ENCODE assay signal across 8 cellular contexts in the genomic region with DNA sequence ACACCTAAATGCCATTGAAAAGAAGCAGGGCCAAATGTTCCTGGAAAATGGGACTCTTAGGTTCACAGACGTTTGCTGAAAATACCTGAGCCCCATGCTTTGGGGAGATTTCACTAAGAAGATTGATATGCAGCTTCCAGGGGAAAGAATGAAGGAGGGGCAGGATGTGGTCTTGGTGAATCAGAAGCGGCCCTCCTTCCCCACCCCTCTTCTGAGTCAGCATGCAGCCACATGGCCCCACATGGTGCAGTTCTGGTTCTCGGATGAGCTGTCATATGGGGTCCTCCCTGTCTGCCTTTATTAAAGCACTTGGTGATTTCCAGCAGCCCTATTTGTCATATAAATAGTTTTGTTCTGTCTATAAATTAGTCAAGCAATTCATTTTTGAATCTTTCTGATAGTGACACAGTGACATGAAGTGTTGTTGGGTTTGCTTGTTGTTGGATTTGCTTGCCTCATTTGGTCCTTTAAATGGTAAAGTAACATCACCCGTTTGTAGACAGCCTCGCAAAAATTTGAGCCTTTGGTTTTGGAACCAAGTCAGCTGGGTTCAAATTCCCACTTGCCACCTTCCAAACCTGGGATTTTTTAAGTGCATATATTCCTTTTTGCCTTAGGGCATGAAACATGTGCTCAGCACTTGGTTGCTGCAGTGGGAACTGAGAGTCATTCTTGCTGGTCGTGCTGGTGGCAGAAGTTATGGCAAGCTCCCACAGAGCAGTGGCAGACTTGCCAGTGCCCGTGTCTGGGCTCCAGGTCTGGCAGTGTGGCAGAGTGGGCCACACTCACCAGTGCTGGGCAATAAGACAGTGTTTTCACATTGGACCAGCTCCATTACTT.
DNase-seq lines count a peak whose midpoint lies in the region; ATAC-seq and TF ChIP-seq lines count a peak whose summit lies in the region.

No MANE protein-coding gene starts in this region.

- ATAC-seq in GM18502 (IDR thresholded peaks at IDR 0.05; ENCODE audit: poor library complexity, unreplicated experiment) (peak; percentile 99), HG02759 (IDR thresholded peaks at IDR 0.05; ENCODE audit: unreplicated experiment) (peak; percentile 100)

- H3K4me3 Mint-ChIP-seq in activated T-cell treated with anti-CD3 and anti-CD28 coated beads, Interleukin-2, amount 50 U/mL, for 24 hours, result peak overlapping the region; percentile 53
- H3K4me3 Mint-ChIP-seq in endothelial cell (ENCODE audit: unreplicated experiment), result no peak overlapping the region

- H3K9me3 Mint-ChIP-seq in activated T-cell treated with anti-CD3 and anti-CD28 coated beads, Interleukin-2, amount 50 U/mL, for 24 hours, result peaks cover 14% of the 10 kb centered on the region
- H3K9me3 Mint-ChIP-seq in endothelial cell (ENCODE audit: unreplicated experiment), result no peaks in the 10 kb centered on the region

- H3K4me1 Mint-ChIP-seq in activated T-cell treated with anti-CD3 and anti-CD28 coated beads, Interleukin-2, amount 50 U/mL, for 24 hours (ENCODE audit: low read depth), result peaks cover 32% of the 10 kb centered on the region
- H3K4me1 Mint-ChIP-seq in endothelial cell (ENCODE audit: unreplicated experiment), result no peaks in the 10 kb centered on the region

- DNase-seq in NOMO-1 treated with dmso at 0.1 percent for 144 hours (lab: John Stamatoyannopoulos, UW; ENCODE audit: unreplicated experiment) (peak; percentile 84), iPS-NIHi7 (ENCODE audit: extremely low spot score) (peak; percentile 60), endothelial cell (ENCODE audit: low spot score) (no peak), cerebellar cortex (ENCODE audit: low spot score) (no peak)
- DNase-seq in activated T-cell treated with anti-CD3 and anti-CD28 coated beads, Interleukin-2, amount 50 U/mL, for 24 hours, result peak; percentile 83
- DNase-seq in stimulated activated CD8-positive, alpha-beta memory T cell treated with anti-CD3 and anti-CD28 coated beads, Interleukin-7, amount 100 ng/mL, for 24 hours (ENCODE audit: low read depth), result peak; percentile 67

- TF ChIP-seq CTCF in endothelial cell (IDR thresholded peaks at IDR 0.05; ENCODE audit: unreplicated experiment), result no peak

- peaks cover 8% of the 10 kb centered on the region for H3K36me3 Mint-ChIP-seq in activated T-cell treated with anti-CD3 and anti-CD28 coated beads, Interleukin-2, amount 50 U/mL, for 24 hours (ENCODE audit: low read depth)
- no peaks in the 10 kb centered on the region for H3K36me3 Mint-ChIP-seq in endothelial cell (ENCODE audit: low read depth, unreplicated experiment)

- H3K27me3 Mint-ChIP-seq in activated T-cell treated with anti-CD3 and anti-CD28 coated beads, Interleukin-2, amount 50 U/mL, for 24 hours, result no peaks in the 10 kb centered on the region
- no peaks in the 10 kb centered on the region for H3K27me3 Mint-ChIP-seq in endothelial cell (ENCODE audit: unreplicated experiment)

- H3K27ac Mint-ChIP-seq in activated T-cell treated with anti-CD3 and anti-CD28 coated beads, Interleukin-2, amount 50 U/mL, for 24 hours, result peak overlapping the region; percentile 97
- H3K27ac Mint-ChIP-seq in endothelial cell (ENCODE audit: unreplicated experiment), result no peak overlapping the region

Comparison
In these comparisons a context has a peak if more than half of its experiments do, and no peak if none do; other contexts are left out.
1. DNase-seq: peak in NOMO-1 treated with dmso at 0.1 percent for 144 hours (single experiment), activated T-cell treated with anti-CD3 and anti-CD28 coated beads, Interleukin-2, amount 50 U/mL, for 24 hours (single experiment), iPS-NIHi7 (single experiment) and stimulated activated CD8-positive, alpha-beta memory T cell treated with anti-CD3 and anti-CD28 coated beads, Interleukin-7, amount 100 ng/mL, for 24 hours (single experiment); none in endothelial cell (single experiment) and cerebellar cortex (single experiment).